Comparison of ENCODE assay signal across 8 cellular contexts in the genomic region with DNA sequence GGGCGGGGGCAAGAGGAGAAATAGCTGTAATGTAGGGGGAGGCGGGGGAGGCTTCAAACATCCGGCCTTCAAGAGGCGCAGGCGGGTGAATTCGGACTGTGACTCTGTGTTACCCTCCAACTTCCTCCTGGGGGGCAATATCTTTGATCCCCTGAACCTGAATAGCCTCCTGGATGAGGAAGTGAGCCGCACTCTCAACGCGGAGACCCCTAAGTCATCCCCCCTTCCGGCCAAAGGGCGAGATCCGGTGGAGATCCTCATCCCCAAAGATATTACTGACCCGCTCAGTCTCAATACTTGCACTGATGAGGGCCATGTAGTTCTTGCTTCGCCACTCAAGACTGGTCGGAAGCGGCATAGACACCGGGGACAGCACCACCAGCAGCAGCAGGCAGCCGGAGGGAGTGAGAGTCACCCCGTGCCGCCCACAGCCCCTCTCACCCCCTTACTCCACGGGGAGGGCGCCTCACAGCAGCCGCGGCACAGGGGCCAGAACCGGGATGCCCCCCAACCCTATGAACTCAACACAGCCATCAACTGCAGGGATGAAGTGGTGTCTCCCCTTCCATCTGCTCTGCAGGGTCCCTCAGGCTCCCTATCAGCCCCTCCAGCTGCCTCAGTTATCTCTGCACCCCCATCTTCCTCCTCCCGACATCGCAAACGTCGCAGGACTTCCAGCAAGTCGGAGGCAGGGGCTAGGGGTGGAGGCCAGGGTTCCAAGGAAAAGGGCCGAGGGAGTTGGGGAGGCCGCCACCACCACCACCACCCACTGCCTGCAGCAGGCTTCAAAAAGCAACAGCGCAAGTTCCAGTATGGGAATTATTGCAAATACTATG. TPM values are rescaled to one million over a fixed set of nuclear protein-coding genes. Genes with fewer than 3 reads are reported as not detected.
A peak's percentile ranks its signal among the peaks of the same experiment; 100 is the strongest.
DNase-seq lines count a peak whose midpoint lies in the region; ATAC-seq and TF ChIP-seq lines count a peak whose summit lies in the region.

No MANE protein-coding gene starts in this region.

- peaks cover 28% of the 10 kb centered on the region for H3K79me1 ChIP-seq in mesendoderm (ENCODE audit: low read length)

- H3K9ac ChIP-seq in mesendoderm (ENCODE audit: low read length), result peak overlapping the region; percentile 80

- H2BK120ac ChIP-seq in mesendoderm (ENCODE audit: low read depth, low read length), result no peak overlapping the region

- peak overlapping the region; percentile 30 for H3K4me2 ChIP-seq in mesendoderm (ENCODE audit: low read length)

- H2BK5ac ChIP-seq in mesendoderm (ENCODE audit: low read length), result peak overlapping the region; percentile 26

- peak overlapping the region; percentile 100 for H3K27ac ChIP-seq in cingulate gyrus (ENCODE audit: low read depth, low read length)
- H3K27ac ChIP-seq in mesendoderm (ENCODE audit: low read depth, low read length), result peak overlapping the region; percentile 39
- H3K27ac ChIP-seq in thoracic aorta, result peak overlapping the region; percentile 99

- H3K27me3 ChIP-seq in mesendoderm (ENCODE audit: insufficient read depth, low read length, poor library complexity), result no peaks in the 10 kb centered on the region
- no peaks in the 10 kb centered on the region for H3K27me3 ChIP-seq in thoracic aorta (replicated peaks; ENCODE audit: insufficient read depth)

- H3K18ac ChIP-seq in mesendoderm (ENCODE audit: low read length), result peak overlapping the region; percentile 99

- peaks cover 45% of the 10 kb centered on the region for H3K79me2 ChIP-seq in mesendoderm (ENCODE audit: control insufficient read depth, insufficient read depth, low read length)

- H3K36me3 Mint-ChIP-seq in T-helper 17 cell (ENCODE audit: low read depth), result peaks cover 3% of the 10 kb centered on the region

- H2AK5ac ChIP-seq in mesendoderm (ENCODE audit: low read length), result peak overlapping the region; percentile 4

- H3K36me3 ChIP-seq in mesendoderm (ENCODE audit: control insufficient read depth, insufficient read depth, low read length), result peaks cover 5% of the 10 kb centered on the region
- H3K36me3 ChIP-seq in thoracic aorta, result peaks cover 20% of the 10 kb centered on the region

- no peak overlapping the region for H2BK15ac ChIP-seq in mesendoderm (replicated peaks; ENCODE audit: low read depth)

- no CpG with 5 or more reads among the region's 33 CpGs for WGBS in mesendoderm (ENCODE audit: extremely low coverage, insufficient coverage, low lambda C conversion rate)

- DNase-seq in NCI-H2227 (lab: John Stamatoyannopoulos, UW; ENCODE audit: unreplicated experiment), result peak; percentile 61
- DNase-seq in NCI-H2227 treated with DMSO at 0.1 percent for 48 hours (lab: John Stamatoyannopoulos, UW), result no peak
- DNase-seq in T-helper 17 cell, result no peak
- no peak for DNase-seq in mesendoderm
- no peak for DNase-seq in thoracic aorta (ENCODE audit: low spot score)
- no peak for DNase-seq in KBM-7

- H3K4me3 ChIP-seq in mesendoderm (ENCODE audit: low read length) (peak overlapping the region; percentile 3), thoracic aorta (peak overlapping the region; percentile 81)

- no peaks in the 10 kb centered on the region for H3K27me3 Mint-ChIP-seq in T-helper 17 cell

- no peak overlapping the region for H4K5ac ChIP-seq in mesendoderm (ENCODE audit: low read length)

- ATAC-seq in T-helper 17 cell, result no peak
- no peak for ATAC-seq in thoracic aorta (ENCODE audit: insufficient number of reproducible peaks, low FRiP score, low read depth)
- no peak for ATAC-seq in GM18511 (IDR thresholded peaks at IDR 0.05; ENCODE audit: unreplicated experiment)

- peaks cover 48% of the 10 kb centered on the region for H3K4me1 Mint-ChIP-seq in T-helper 17 cell

- H3K56ac ChIP-seq in mesendoderm (ENCODE audit: low read length), result peak overlapping the region; percentile 90

- H3K27ac Mint-ChIP-seq in T-helper 17 cell, result peak overlapping the region; percentile 98

- in situ Hi-C loops in KBM-7 (cut with MboI; ENCODE audit: low pct_unique_long_range_greater_than_20kb, low sequenced_read_pairs), result no loop called here

- H3K9me3 ChIP-seq in T-helper 17 cell (ENCODE audit: control insufficient read depth, low read length, poor library complexity, severe bottlenecking) (no peaks in the 10 kb centered on the region), thoracic aorta (no peaks in the 10 kb centered on the region)

- no peak overlapping the region for H4K8ac ChIP-seq in mesendoderm (ENCODE audit: low read depth, low read length)

- H3K4me3 Mint-ChIP-seq in T-helper 17 cell, result peak overlapping the region; percentile 91

- H3K4me1 ChIP-seq in mesendoderm (ENCODE audit: control insufficient read depth, low read depth, low read length), result peaks cover 12% of the 10 kb centered on the region
- peaks cover 24 to 50% of the 10 kb centered on the region in 2 donors for H3K4me1 ChIP-seq in thoracic aorta (ENCODE audit: control insufficient read depth in 1 of 2, low read depth in 2 of 2)

- peak overlapping the region; percentile 48 for H3K23ac ChIP-seq in mesendoderm (ENCODE audit: low read length)

- peak overlapping the region; percentile 86 for H3K4ac ChIP-seq in mesendoderm (ENCODE audit: low read depth, low read length)

- no peak for TF ChIP-seq CTCF in thoracic aorta (IDR thresholded peaks at IDR 0.05)

RNA-seq across cellular contexts. Expression of gene MEPCE, which starts 1.0 kb away (rescaled TPM):
- total RNA-seq in T-helper 17 cell, result 10 to 100 TPM; 66.1 to 66.8 TPM
- 33.8 TPM for polyA plus RNA-seq in mesendoderm (2013, experiment 1 of 2)
- 34.3 TPM for polyA plus RNA-seq in mesendoderm (2013, experiment 2 of 2)
- total RNA-seq in thoracic aorta, result 10 to 100 TPM; 27.2 to 27.8 TPM

RNA-seq across cellular contexts. Expression of gene ZCWPW1, which starts 2.2 kb away (rescaled TPM):
- 1 to 10 TPM; 5.1 TPM for total RNA-seq in T-helper 17 cell
- polyA plus RNA-seq in mesendoderm (2013, experiment 1 of 2), result 1.1 TPM
- 0.95 TPM for polyA plus RNA-seq in mesendoderm (2013, experiment 2 of 2)
- total RNA-seq in thoracic aorta, result 1 to 10 TPM; 3.1 to 3.5 TPM

RNA-seq across cellular contexts. Expression of gene PPP1R35, which starts 5.6 kb away (rescaled TPM):
- total RNA-seq in T-helper 17 cell, result 10 to 100 TPM; 45.2 to 48.1 TPM
- 58.9 TPM for polyA plus RNA-seq in mesendoderm (2013, experiment 1 of 2)
- 59.9 TPM for polyA plus RNA-seq in mesendoderm (2013, experiment 2 of 2)
- 10 to 100 TPM; 29.5 to 54.7 TPM for total RNA-seq in thoracic aorta

RNA-seq across cellular contexts. Expression of gene SPACDR, which starts 33.4 kb away (rescaled TPM):
- 1 to 10 TPM; 1.4 to 1.7 TPM for total RNA-seq in T-helper 17 cell
- 0.10 TPM for polyA plus RNA-seq in mesendoderm (2013, experiment 1 of 2)
- 0.08 TPM for polyA plus RNA-seq in mesendoderm (2013, experiment 2 of 2)
- not detected for total RNA-seq in thoracic aorta

RNA-seq across cellular contexts. Expression of gene TSC22D4, which starts 48.3 kb away (rescaled TPM):
- total RNA-seq in T-helper 17 cell (100 to 1,000 TPM in 1 of 2 donors, 10 to 100 TPM in 1; 94.7 to 104 TPM), thoracic aorta (10 to 100 TPM; 25.7 to 45.5 TPM)
- 15.8 TPM for polyA plus RNA-seq in mesendoderm (2013, experiment 1 of 2)
- 16.1 TPM for polyA plus RNA-seq in mesendoderm (2013, experiment 2 of 2)

Comparison
In these comparisons a context has a peak if more than half of its experiments do, and no peak if none do; other contexts are left out.
1. H3K27ac ChIP-seq: peak in every context shown above with its lines; median percentile 100 in cingulate gyrus; 99 in thoracic aorta; 39 in mesendoderm.